ENCODE assay signal across 8 cellular contexts in the genomic region with DNA sequence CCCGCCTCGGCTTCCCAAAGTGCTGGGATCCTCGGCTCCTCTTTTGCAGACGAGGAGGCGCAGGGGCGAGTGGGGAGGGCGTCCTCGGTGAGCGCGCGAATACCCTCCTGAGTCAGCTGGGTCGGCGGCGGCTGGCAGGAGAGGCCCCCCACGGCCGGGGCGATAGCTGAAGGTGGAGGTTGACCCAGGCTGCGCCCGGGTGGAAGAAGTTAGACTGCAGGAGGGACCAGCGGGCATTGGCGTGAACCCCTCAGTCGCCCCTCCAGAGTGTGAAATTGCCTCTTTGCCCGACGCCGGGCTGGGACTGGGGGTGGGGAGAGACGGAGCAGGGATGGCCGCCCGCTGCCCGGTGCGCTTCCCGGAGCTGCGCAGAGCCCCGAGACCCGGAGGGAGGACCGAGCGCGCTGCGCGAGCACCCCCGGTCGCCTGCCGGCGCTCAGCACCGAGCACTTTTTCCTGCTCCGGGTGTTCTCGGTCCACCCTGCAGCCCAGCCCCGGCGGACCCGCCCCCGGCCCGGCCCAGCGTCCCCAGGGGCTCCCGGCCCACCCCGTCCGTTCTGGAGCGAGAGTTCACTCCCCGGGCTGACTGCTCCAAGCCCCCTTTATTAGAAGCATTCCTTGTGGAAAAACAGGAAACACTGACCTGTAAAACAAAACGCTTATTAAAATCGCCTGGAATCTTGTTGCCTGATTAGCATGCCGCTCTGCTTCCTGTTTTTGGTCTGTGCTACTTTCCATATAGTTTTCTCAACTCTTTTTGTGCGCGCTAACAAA. TPM values are rescaled to one million over a fixed set of nuclear protein-coding genes. Genes with fewer than 3 reads are reported as not detected.
DNase-seq lines count a peak whose midpoint lies in the region; ATAC-seq and TF ChIP-seq lines count a peak whose summit lies in the region.

No MANE protein-coding gene starts in this region.

- peaks cover 14 to 21% (median 18%) of the 10 kb centered on the region in 3 donors for H3K27me3 Mint-ChIP-seq in naive B cell

- H3K9me3 Mint-ChIP-seq in naive B cell = no peaks in the 10 kb centered on the region

- peak overlapping the region; percentile 47 for H3K4me3 ChIP-seq in WI38 (ENCODE audit: low read depth, low read length)

- TF ChIP-seq CTCF in WI38 (IDR thresholded peaks at IDR 0.05; ENCODE audit: low read depth, low read length) = no peak

- H3K36me3 Mint-ChIP-seq in naive B cell = no peaks in the 10 kb centered on the region

- peak overlapping the region in 2 of 6 donors; percentile 6 to 81 for H3K27ac Mint-ChIP-seq in naive B cell

- peak; percentile 12 to 32 for DNase-seq in activated CD4-positive, alpha-beta T cell treated with anti-CD3 and anti-CD28 coated beads for 4 hours
- no peak for DNase-seq in activated CD4-positive, alpha-beta T cell treated with anti-CD3 and anti-CD28 coated beads, Interleukin-2, amount 50 U/mL, for 4 hours
- DNase-seq in naive B cell = no peak
- no peak for DNase-seq in COR-L47 (lab: John Stamatoyannopoulos, UW)
- no peak for DNase-seq in GM19240 (ENCODE audit: insufficient read length, low spot score)

- peaks cover 0 to 10% (median 0%) of the 10 kb centered on the region in 3 donors for H3K4me1 Mint-ChIP-seq in naive B cell

- ATAC-seq in esophagus mucosa (peak; percentile 30), naive B cell (ENCODE audit: low read depth in 2 of 2) (peak; percentile 75 to 83), GM21786 (IDR thresholded peaks at IDR 0.05; ENCODE audit: unreplicated experiment) (no peak)

- peak overlapping the region; percentile 69 to 92 (median 82) for H3K4me3 Mint-ChIP-seq in naive B cell

RNA-seq across cellular contexts. Expression of a gene that starts 13.7 kb away (rescaled TPM):
- 23.9 TPM for total RNA-seq in esophagus mucosa
- 10 to 100 TPM in 1 of 6 donors, 1 to 10 TPM in 4, under 1 TPM in 1; 0.73 to 13.9 (median 3.2) TPM for polyA plus RNA-seq in naive B cell (ENCODE audit: low read depth in 6 of 6)

RNA-seq across cellular contexts. Expression of a gene that starts 48.2 kb away (rescaled TPM):
- 62.7 TPM for total RNA-seq in esophagus mucosa
- 100 to 1,000 TPM in 5 of 6 donors, 10 to 100 TPM in 1; 94.8 to 125 (median 116) TPM for polyA plus RNA-seq in naive B cell (ENCODE audit: low read depth in 6 of 6)

RNA-seq across cellular contexts. Expression of a gene that starts 48.3 kb away (rescaled TPM):
- 12.6 TPM for total RNA-seq in esophagus mucosa
- 10 to 100 TPM in 1 of 6 donors, 1 to 10 TPM in 5; 3.1 to 12.6 (median 6.8) TPM for polyA plus RNA-seq in naive B cell (ENCODE audit: low read depth in 6 of 6)

Comparison
In these comparisons a context has a peak if more than half of its experiments do, and no peak if none do; other contexts are left out.
1. DNase-seq: peak in activated CD4-positive, alpha-beta T cell treated with anti-CD3 and anti-CD28 coated beads for 4 hours (2 of 2); none in activated CD4-positive, alpha-beta T cell treated with anti-CD3 and anti-CD28 coated beads, Interleukin-2, amount 50 U/mL, for 4 hours (0 of 2), naive B cell (single experiment), COR-L47 (single experiment) and GM19240 (single experiment).